In the genomic region with DNA sequence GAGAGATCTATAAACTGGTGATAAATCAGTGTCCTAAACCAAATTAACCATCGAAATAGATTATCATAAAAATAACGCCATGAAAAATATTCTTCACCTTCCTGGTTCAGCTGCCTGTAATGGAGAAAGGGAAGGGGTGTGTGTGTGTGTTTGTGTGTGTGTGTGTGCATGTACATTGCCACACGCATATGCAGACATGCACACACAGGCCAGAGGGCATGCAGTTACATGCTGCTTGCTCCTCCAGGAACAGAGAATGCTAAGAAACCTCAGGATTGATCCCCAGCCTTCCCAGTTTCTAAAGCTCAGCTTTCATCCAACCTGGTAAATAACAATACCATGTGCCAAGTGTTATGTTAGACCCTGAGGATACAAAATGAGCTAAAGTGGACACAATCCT, we compare ENCODE assay signal across 14 cellular contexts.
DNase-seq lines count a peak whose midpoint lies in the region; ATAC-seq and TF ChIP-seq lines count a peak whose summit lies in the region.
"Had no signal": no experiment of that assay in that cellular context is flagged by ENCODE, and none has a peak within 500 bp of the region (broad histone marks: within the 10 kb centered on the region; RNA-seq: fewer than 3 reads in every experiment).

No MANE protein-coding gene starts in this region.

- H3K18ac ChIP-seq in neuronal stem cell (ENCODE audit: low read length), result peak overlapping the region; percentile 55

- H3K4me2 ChIP-seq in mammary epithelial cell (ENCODE audit: insufficient read depth, low read depth, low read length) (no peak overlapping the region), neuronal stem cell (ENCODE audit: insufficient read depth, low read length, poor library complexity, severe bottlenecking) (no peak overlapping the region)

- DNase-seq in mammary epithelial cell (no peak), breast epithelium (ENCODE audit: low spot score in 2 of 2) (no peak), epithelial cell of prostate (ENCODE audit: low read depth, low spot score) (no peak), neuronal stem cell (ENCODE audit: low spot score) (no peak), tibial nerve (ENCODE audit: low spot score in 2 of 2) (no peak), natural killer cell (no peak)
- DNase-seq: CD8-positive, alpha-beta T cell; COR-L47; GDM1; GOT3 had no signal

- H2AK5ac ChIP-seq in neuronal stem cell (ENCODE audit: low read depth, low read length), result no peak overlapping the region

- dilution Hi-C loops in mammary epithelial cell (cut with HindIII; ENCODE audit: low sequenced_read_pairs), result no loop called here

- H3K4me3 Mint-ChIP-seq in natural killer cell, result no peak overlapping the region
- H3K4me3 Mint-ChIP-seq: CD14-positive monocyte; CD8-positive, alpha-beta T cell had no signal

- H3K4me1 Mint-ChIP-seq in natural killer cell, result no peaks in the 10 kb centered on the region

- H2AFZ ChIP-seq in mammary epithelial cell (ENCODE audit: low read depth, low read length) (peak overlapping the region; percentile 49), neuronal stem cell (ENCODE audit: low read length) (no peak overlapping the region)

- intact Hi-C loops in mammary epithelial cell (cut with micrococcal nuclease) (loop anchor here (1.0 to 10.0 kb wide), 2 partner anchors 107 to 286 kb away; no protein-coding TSS in a partner anchor), breast epithelium (cut with DNase I; ENCODE audit: low total_unique reads) (no loop called here), natural killer cell (cut with micrococcal nuclease) (no loop called here)

- peaks cover 24% of the 10 kb centered on the region for H3K4me1 ChIP-seq in mammary epithelial cell (ENCODE audit: insufficient read depth, low read length)
- H3K4me1 ChIP-seq in breast epithelium, result no peaks in the 10 kb centered on the region
- peaks cover 7 to 18% of the 10 kb centered on the region in 2 donors for H3K4me1 ChIP-seq in neuronal stem cell (ENCODE audit: control insufficient read depth in 2 of 2, insufficient read depth in 1 of 2, low read depth in 1 of 2, low read length in 2 of 2)
- H3K4me1 ChIP-seq in tibial nerve, result no peaks in the 10 kb centered on the region

- H3K14ac ChIP-seq in neuronal stem cell (ENCODE audit: low read length), result no peak overlapping the region

- ATAC-seq in natural killer cell (no peak), HG03460 (IDR thresholded peaks at IDR 0.05; ENCODE audit: unreplicated experiment) (no peak)
- ATAC-seq: CD8-positive, alpha-beta T cell had no signal

- H3K27ac ChIP-seq in mammary epithelial cell (ENCODE audit: insufficient read depth, low read depth, low read length), result peak overlapping the region; percentile 47
- H3K27ac ChIP-seq in breast epithelium, result no peak overlapping the region
- peak overlapping the region; percentile 78 for H3K27ac ChIP-seq in epithelial cell of prostate
- no peak overlapping the region for H3K27ac ChIP-seq in neuronal stem cell (replicated peaks; ENCODE audit: low read length)
- no peak overlapping the region for H3K27ac ChIP-seq in tibial nerve
- H3K27ac ChIP-seq: 22Rv1 had no signal

- CTCF ChIA-PET in mammary epithelial cell (lab: Charles Lee; ENCODE audit: low non-redundant PET), result no interaction called here

- H2BK12ac ChIP-seq in neuronal stem cell (ENCODE audit: low read length), result no peak overlapping the region

- H4K91ac ChIP-seq in neuronal stem cell (ENCODE audit: low read depth, low read length, poor library complexity), result no peak overlapping the region

- in situ Hi-C loops in mammary epithelial cell (cut with MboI; ENCODE audit: low sequenced_read_pairs in 2 of 2), result loop anchor here in 1 of 2 donors (10.0 kb wide), 1 partner anchor 376 kb away; no protein-coding TSS in a partner anchor

- H2BK5ac ChIP-seq in neuronal stem cell (ENCODE audit: low read length), result no peak overlapping the region

- no peak overlapping the region for H4K8ac ChIP-seq in neuronal stem cell (ENCODE audit: low read depth, low read length)

- H3K27ac Mint-ChIP-seq in natural killer cell, result no peak overlapping the region
- H3K27ac Mint-ChIP-seq: CD8-positive, alpha-beta T cell had no signal

- no peaks in the 10 kb centered on the region for H3K79me1 ChIP-seq in neuronal stem cell (ENCODE audit: low read depth, low read length)

- H3K4ac ChIP-seq in neuronal stem cell (ENCODE audit: low read length), result no peak overlapping the region

- H3K9ac ChIP-seq in mammary epithelial cell (ENCODE audit: insufficient read depth, low read length), result no peak overlapping the region
- no peak overlapping the region for H3K9ac ChIP-seq in neuronal stem cell (ENCODE audit: low read depth, low read length, poor library complexity)

- H3K4me3 ChIP-seq in mammary epithelial cell (replicated peaks in 1 of 3; ENCODE audit: insufficient read depth in 1 of 3, low read depth in 2 of 3, low read length in 3 of 3) (no peak overlapping the region), breast epithelium (no peak overlapping the region), neuronal stem cell (ENCODE audit: low read length in 2 of 2) (no peak overlapping the region), tibial nerve (no peak overlapping the region)
- H3K4me3 ChIP-seq: HAP-1 had no signal

- H4K20me1 ChIP-seq in mammary epithelial cell (ENCODE audit: insufficient read depth, low read length), result no peaks in the 10 kb centered on the region

- H3K9me3 Mint-ChIP-seq in natural killer cell, result no peaks in the 10 kb centered on the region
- H3K9me3 Mint-ChIP-seq: CD8-positive, alpha-beta T cell had no signal

- H3K9me3 ChIP-seq in mammary epithelial cell (replicated peaks; ENCODE audit: insufficient read depth, low read length), result no peaks in the 10 kb centered on the region
- no peaks in the 10 kb centered on the region for H3K9me3 ChIP-seq in breast epithelium
- no peaks in the 10 kb centered on the region for H3K9me3 ChIP-seq in neuronal stem cell (replicated peaks in 1 of 2; ENCODE audit: control insufficient read depth in 2 of 2, insufficient read depth in 1 of 2, low read depth in 1 of 2, low read length in 2 of 2)
- peaks cover 0 to 5% (median 0%) of the 10 kb centered on the region in 4 donors for H3K9me3 ChIP-seq in tibial nerve
- H3K9me3 ChIP-seq: HAP-1 had no signal

- no peaks in the 10 kb centered on the region for H3K79me2 ChIP-seq in mammary epithelial cell (ENCODE audit: insufficient read depth, low read length)

- no peak overlapping the region for H3K23ac ChIP-seq in neuronal stem cell (ENCODE audit: low read depth, low read length, poor library complexity)

- no peak overlapping the region for H2BK120ac ChIP-seq in neuronal stem cell (ENCODE audit: low read depth, low read length)

- TF ChIP-seq EP300 in tibial nerve (IDR thresholded peaks at IDR 0.05), result no peak

- H2BK15ac ChIP-seq in neuronal stem cell (ENCODE audit: low read length), result no peak overlapping the region

- H3K36me3 ChIP-seq in mammary epithelial cell (ENCODE audit: insufficient read depth, low read length) (no peaks in the 10 kb centered on the region), breast epithelium (no peaks in the 10 kb centered on the region), neuronal stem cell (replicated peaks in 1 of 2; ENCODE audit: control insufficient read depth in 2 of 2, insufficient read depth in 2 of 2, low read length in 2 of 2) (no peaks in the 10 kb centered on the region), tibial nerve (no peaks in the 10 kb centered on the region)
- H3K36me3 ChIP-seq: HAP-1 had no signal

- no peaks in the 10 kb centered on the region for H3K27me3 ChIP-seq in mammary epithelial cell (ENCODE audit: insufficient read depth, low read length)
- H3K27me3 ChIP-seq in breast epithelium, result no peaks in the 10 kb centered on the region
- H3K27me3 ChIP-seq in neuronal stem cell (ENCODE audit: control insufficient read depth in 3 of 3, insufficient read depth in 3 of 3, low read depth in 1 of 3, low read length in 3 of 3), result no peaks in the 10 kb centered on the region
- H3K27me3 ChIP-seq in tibial nerve, result no peaks in the 10 kb centered on the region

- no peaks in the 10 kb centered on the region for H3K36me3 Mint-ChIP-seq in natural killer cell
- H3K36me3 Mint-ChIP-seq: CD14-positive monocyte; CD8-positive, alpha-beta T cell had no signal

- peaks cover 0 to 6% of the 10 kb centered on the region in 2 donors for H3K27me3 Mint-ChIP-seq in natural killer cell (ENCODE audit: low read depth in 2 of 2)

- WGBS in mammary epithelial cell (ENCODE audit: low coverage, missing lambda C conversion rate), result 93% methylated on average over 3 of the region's 3 CpGs
- WGBS in neuronal stem cell (ENCODE audit: extremely low coverage in 2 of 2, insufficient read length in 2 of 2, insufficient replicate concordance in 1 of 2), 2 donors, result no CpG with 5 or more reads among the region's 3 CpGs
- 72 to 87% methylated on average over 3 of the region's 3 CpGs for WGBS in tibial nerve, 2 donors

- TF ChIP-seq CTCF in mammary epithelial cell (conservative IDR thresholded peaks at IDR 0.05 in 1 of 2, IDR thresholded peaks at IDR 0.05 in 1 of 2; ENCODE audit: extremely low read depth in 1 of 2, insufficient read depth in 1 of 2, low read depth in 1 of 2, low read length in 2 of 2) (no peak), breast epithelium (IDR thresholded peaks at IDR 0.05) (no peak), tibial nerve (IDR thresholded peaks at IDR 0.05) (no peak), natural killer cell (IDR thresholded peaks at IDR 0.05) (no peak)

- TF ChIP-seq POLR2A in breast epithelium (IDR thresholded peaks at IDR 0.05) (no peak), tibial nerve (IDR thresholded peaks at IDR 0.05) (no peak)

- BruUV-seq in mammary epithelial cell (replicated peaks; lab: Mats Ljungman, UMichigan), result no TSS peak

Comparison
In these comparisons a context has a peak if more than half of its experiments do, and no peak if none do; other contexts are left out.
1. H3K27ac ChIP-seq: peak in mammary epithelial cell (single experiment) and epithelial cell of prostate (single experiment); none in breast epithelium (0 of 2), neuronal stem cell (single experiment) and tibial nerve (0 of 4).